In genomic region chr16:68000024-68000423, GRCh38 we compare ENCODE assay signal across 10 cellular contexts. TPM values are rescaled to one million over a fixed set of nuclear protein-coding genes. Genes with fewer than 3 reads are reported as not detected.
DNase-seq lines count a peak whose midpoint lies in the region; FAIRE-seq and TF ChIP-seq lines count a peak whose summit lies in the region.
"Had no signal": no experiment of that assay in that cellular context is flagged by ENCODE, and none has a peak within 500 bp of the region (broad histone marks: within the 10 kb centered on the region; RNA-seq: fewer than 3 reads in every experiment).

No MANE protein-coding gene starts in this region.

- H3K56ac ChIP-seq in H1 (replicated peaks; ENCODE audit: insufficient read length, low read depth, low read length): no peak overlapping the region

- H3K36me3 ChIP-seq in OCI-LY1 (ENCODE audit: insufficient read depth, low read length) (no peaks in the 10 kb centered on the region), H1 (ENCODE audit: control insufficient read depth in 2 of 4, insufficient read depth in 4 of 4, low read length in 3 of 4) (no peaks in the 10 kb centered on the region), osteoblast (ENCODE audit: insufficient read depth, low read length) (no peaks in the 10 kb centered on the region)

- H3K4me2 ChIP-seq in OCI-LY1 (ENCODE audit: low read length) (peak overlapping the region; percentile 51), H1 (ENCODE audit: insufficient read depth in 1 of 2, low read depth in 2 of 2, low read length in 2 of 2) (no peak overlapping the region), osteoblast (ENCODE audit: insufficient read depth, low read length) (no peak overlapping the region)

- H3F3A ChIP-seq in OCI-LY1 (ENCODE audit: insufficient read depth, low read length): no peaks in the 10 kb centered on the region

- no peak overlapping the region for H2BK20ac ChIP-seq in H1 (ENCODE audit: low read length)

- H2BK12ac ChIP-seq in H1 (ENCODE audit: low read depth, low read length): no peak overlapping the region

- no peak for FAIRE-seq in H1 (lab: Jason Lieb, UNC)

- H4K20me1 ChIP-seq in OCI-LY1 (ENCODE audit: insufficient read depth, low read length) (no peaks in the 10 kb centered on the region), H1 (replicated peaks in 1 of 2; ENCODE audit: control insufficient read depth in 1 of 2, insufficient read depth in 2 of 2, low read length in 2 of 2) (no peaks in the 10 kb centered on the region), osteoblast (ENCODE audit: insufficient read depth, low read length) (no peaks in the 10 kb centered on the region)

- no peak overlapping the region for H3K4ac ChIP-seq in H1 (replicated peaks; ENCODE audit: insufficient read length, low read depth, low read length)

- no peak for TF ChIP-seq EP300 in H1 (IDR thresholded peaks at IDR 0.05; ENCODE audit: borderline replicate concordance in 1 of 2, low read depth in 2 of 2, low read length in 2 of 2)

- no peak overlapping the region for H3K27ac Mint-ChIP-seq in nephron progenitor cell
- H3K27ac Mint-ChIP-seq: progenitor cell of endocrine pancreas had no signal

- H3K4me1 ChIP-seq in OCI-LY1 (ENCODE audit: insufficient read depth, low read length, severe bottlenecking) (peaks cover 21% of the 10 kb centered on the region), H1 (replicated peaks in 1 of 4; ENCODE audit: control insufficient read depth in 3 of 4, insufficient read depth in 4 of 4, low read length in 3 of 4) (no peaks in the 10 kb centered on the region), osteoblast (ENCODE audit: insufficient read depth, low read length) (peaks cover 7% of the 10 kb centered on the region)

- H3K9ac ChIP-seq in OCI-LY1 (ENCODE audit: low read length) (peak overlapping the region; percentile 49; the same call in 1 of the 2 replicates), H1 (replicated peaks in 1 of 4; ENCODE audit: extremely low read depth in 1 of 4, low read depth in 3 of 4, low read length in 3 of 4) (no peak overlapping the region)

- peak overlapping the region; percentile 26 for H3K4me3 ChIP-seq in GM12865 (ENCODE audit: low read depth, low read length)
- H3K4me3 ChIP-seq in OCI-LY1 (ENCODE audit: low read depth, low read length, poor library complexity, severe bottlenecking): peak overlapping the region; percentile 41
- H3K4me3 ChIP-seq in H1 (ENCODE audit: extremely low read depth in 1 of 4, insufficient read depth in 2 of 4, low read depth in 3 of 4, low read length in 4 of 4): no peak overlapping the region
- H3K4me3 ChIP-seq in osteoblast (ENCODE audit: insufficient read depth, low read length): no peak overlapping the region

- no peak overlapping the region for H3K23ac ChIP-seq in H1 (ENCODE audit: insufficient read length)

- H2AFZ ChIP-seq in OCI-LY1 (ENCODE audit: low read length) (peak overlapping the region; percentile 80; the same call in 1 of the 2 replicates), H1 (ENCODE audit: low read length) (no peak overlapping the region), osteoblast (ENCODE audit: low read length) (no peak overlapping the region)

- peaks cover 7% of the 10 kb centered on the region for H3K27me3 Mint-ChIP-seq in nephron progenitor cell (ENCODE audit: low read depth, poor library complexity)
- H3K27me3 Mint-ChIP-seq: progenitor cell of endocrine pancreas had no signal

- peaks cover 3% of the 10 kb centered on the region for H3K9me3 Mint-ChIP-seq in nephron progenitor cell

- H2AK5ac ChIP-seq in H1 (ENCODE audit: low read depth, low read length): no peak overlapping the region

- H2BK5ac ChIP-seq in H1 (ENCODE audit: low read depth, low read length): no peak overlapping the region

- no peaks in the 10 kb centered on the region for H3K9me2 ChIP-seq in OCI-LY1 (ENCODE audit: low read depth, low read length)

- H3K4me1 Mint-ChIP-seq in nephron progenitor cell: peaks cover 22% of the 10 kb centered on the region

- no peaks in the 10 kb centered on the region for H3K23me2 ChIP-seq in H1 (ENCODE audit: low read depth, low read length)

- H3K27ac ChIP-seq in OCI-LY1 (ENCODE audit: low read depth, low read length, poor library complexity, severe bottlenecking): peak overlapping the region; percentile 86
- H3K27ac ChIP-seq in H1 (ENCODE audit: low read depth, low read length): no peak overlapping the region
- no peak overlapping the region for H3K27ac ChIP-seq in osteoblast (ENCODE audit: low read depth, low read length)

- no peak overlapping the region for H4K5ac ChIP-seq in H1 (ENCODE audit: insufficient read length, low read depth, low read length)

- H3K27me3 ChIP-seq in OCI-LY1 (ENCODE audit: insufficient read depth, low read length) (no peaks in the 10 kb centered on the region), H1 (replicated peaks in 1 of 4; ENCODE audit: control insufficient read depth in 3 of 4, extremely low read depth in 1 of 4, insufficient read depth in 3 of 4, low read length in 3 of 4) (no peaks in the 10 kb centered on the region), osteoblast (ENCODE audit: insufficient read depth, low read length) (no peaks in the 10 kb centered on the region)

- POLR2A ChIA-PET in H1 (lab: Charles Lee; ENCODE audit: partially characterized antibody): no interaction called here

- H3K79me2 ChIP-seq in OCI-LY1 (ENCODE audit: insufficient read depth, low read length) (no peaks in the 10 kb centered on the region), H1 (ENCODE audit: control insufficient read depth in 1 of 2, insufficient read depth in 2 of 2, low read length in 2 of 2) (no peaks in the 10 kb centered on the region), osteoblast (ENCODE audit: insufficient read depth, low read length) (no peaks in the 10 kb centered on the region)

- H4K91ac ChIP-seq in H1 (replicated peaks; ENCODE audit: insufficient read length, low read length): no peak overlapping the region

- no peak overlapping the region for H3K14ac ChIP-seq in H1 (ENCODE audit: insufficient read length)

- no peaks in the 10 kb centered on the region; the same call in 1 of the 2 replicates for H3K79me1 ChIP-seq in H1 (ENCODE audit: low read depth, low read length)

- H3K18ac ChIP-seq in H1 (ENCODE audit: extremely low read depth, low read length): no peak overlapping the region

- H2BK120ac ChIP-seq in H1 (replicated peaks; ENCODE audit: low read depth, low read length): no peak overlapping the region

- H2BK15ac ChIP-seq in H1 (ENCODE audit: low read length): 0 out of 2 replicates have a peak overlapping the region, but pooled peaks have one; percentile 88

- no peak overlapping the region for H3K4me3 Mint-ChIP-seq in nephron progenitor cell

- no peaks in the 10 kb centered on the region for H3K36me3 Mint-ChIP-seq in nephron progenitor cell (ENCODE audit: low read depth)

- H4K8ac ChIP-seq in H1 (ENCODE audit: extremely low read depth, insufficient read depth, low read length): no peak overlapping the region

- CTCF ChIA-PET in H1 (lab: Charles Lee; ENCODE audit: partially characterized antibody): interaction anchor here (2.0 kb wide), 1 partner anchor 19 kb away, joined by 9 read pairs; the partner anchor contains the start of gene DPEP3

- no peak for TF ChIP-seq RAD21 in H1 (IDR thresholded peaks at IDR 0.05 in 1 of 2, conservative IDR thresholded peaks at IDR 0.05 in 1 of 2; ENCODE audit: low read depth in 2 of 2, low read length in 2 of 2)

- 75% methylated on average over 3 of the region's 3 CpGs; no CpG with 5 or more reads in 1 of the 2 experiments for WGBS in H1 (ENCODE audit: extremely low coverage in 1 of 2, insufficient coverage in 1 of 2, insufficient read length in 1 of 2, insufficient replicate concordance in 2 of 2, low coverage in 1 of 2, low lambda C conversion rate in 2 of 2, missing lambda C conversion rate in 1 of 2), 2 experiments

- TF ChIP-seq CTCF in GM12865 (IDR thresholded peaks at IDR 0.05; ENCODE audit: insufficient read depth, low read depth, low read length, missing control alignments) (no peak), OCI-LY1 (IDR thresholded peaks at IDR 0.05; ENCODE audit: low read length) (no peak), H1 (IDR thresholded peaks at IDR 0.05; ENCODE audit: control extremely low read depth in 1 of 3, insufficient read depth in 1 of 3, low read depth in 1 of 3, low read length in 3 of 3) (no peak), osteoblast (IDR thresholded peaks at IDR 0.05; ENCODE audit: extremely low read depth, low read depth, low read length) (no peak), nephron progenitor cell (IDR thresholded peaks at IDR 0.05) (no peak)

- H3K9me3 ChIP-seq in OCI-LY1 (ENCODE audit: low read length) (no peaks in the 10 kb centered on the region), H1 (ENCODE audit: insufficient read depth in 2 of 2, low read depth in 1 of 2, low read length in 1 of 2) (no peaks in the 10 kb centered on the region), osteoblast (ENCODE audit: low read depth, low read length) (no peaks in the 10 kb centered on the region)

- TF ChIP-seq POLR2A in H1 (IDR thresholded peaks at IDR 0.05; ENCODE audit: control extremely low read depth in 1 of 2, low read depth in 2 of 2, low read length in 2 of 2): no peak

- no peak for DNase-seq in GM12865 (ENCODE audit: low read depth)
- DNase-seq in H1 (ENCODE audit: low read depth in 1 of 2, low spot score in 2 of 2): no peak
- peak; percentile 4 for DNase-seq in osteoblast (ENCODE audit: insufficient read length, low spot score, missing footprints)
- DNase-seq in nephron progenitor cell: no peak
- no peak for DNase-seq in NCI-H526 (lab: John Stamatoyannopoulos, UW)
- no peak for DNase-seq in HK-2 (ENCODE audit: unreplicated experiment)
- DNase-seq in activated CD4-positive, alpha-beta T cell treated with anti-CD3 and anti-CD28 coated beads, Interleukin-2, amount 50 U/mL, for 48 hours: no peak

RNA-seq across cellular contexts. Expression of gene DPEP2, which starts 0.7 kb away (rescaled TPM):
- not detected in 2 replicates for total RNA-seq in H1 (2021; fragmentation: NEBNext Ultra II Directional; extraction: Animal tissue kit (Norgen Biotek cat#: 25700))
- polyA plus RNA-seq in H1 (2011; rRNA removed): 0.05 TPM in 1 of 2 replicates, not detected in the other
- polyA plus RNA-seq in H1 (2011; cell fraction: cytosol; rRNA removed): not detected
- 0.11 TPM for polyA plus RNA-seq in H1 (2011; cell fraction: nucleus; rRNA removed)
- not detected in 4 replicates for polyA plus RNA-seq in H1 (2012, experiment 1 of 2)
- polyA plus RNA-seq in H1 (2012, experiment 2 of 2): not detected
- polyA plus RNA-seq in H1 (2013, experiment 1 of 2): not detected
- polyA plus RNA-seq in H1 (2013, experiment 2 of 2): not detected
- not detected in 2 replicates for polyA minus RNA-seq in H1 (2011; rRNA and poly(A)+ RNA removed)
- polyA minus RNA-seq in H1 (2011; cell fraction: cytosol; rRNA and poly(A)+ RNA removed): not detected
- polyA minus RNA-seq in H1 (2011; cell fraction: nucleus; rRNA and poly(A)+ RNA removed): not detected
- not detected in 2 replicates for total RNA-seq in osteoblast
- total RNA-seq: LHCN-M2, progenitor cell of endocrine pancreas had no signal

RNA-seq across cellular contexts. Expression of gene DPEP2NB, which starts 15.7 kb away (rescaled TPM):
- not detected in 2 replicates for total RNA-seq in H1 (2021; fragmentation: NEBNext Ultra II Directional; extraction: Animal tissue kit (Norgen Biotek cat#: 25700))
- not detected in 2 replicates for polyA plus RNA-seq in H1 (2011; rRNA removed)
- polyA plus RNA-seq in H1 (2011; cell fraction: cytosol; rRNA removed): not detected
- not detected for polyA plus RNA-seq in H1 (2011; cell fraction: nucleus; rRNA removed)
- polyA plus RNA-seq in H1 (2012, experiment 1 of 2): not detected in 4 replicates
- not detected for polyA plus RNA-seq in H1 (2012, experiment 2 of 2)
- not detected for polyA plus RNA-seq in H1 (2013, experiment 1 of 2)
- polyA plus RNA-seq in H1 (2013, experiment 2 of 2): not detected
- 0.20 TPM in 1 of 2 replicates, not detected in the other for polyA minus RNA-seq in H1 (2011; rRNA and poly(A)+ RNA removed)
- not detected for polyA minus RNA-seq in H1 (2011; cell fraction: cytosol; rRNA and poly(A)+ RNA removed)
- polyA minus RNA-seq in H1 (2011; cell fraction: nucleus; rRNA and poly(A)+ RNA removed): not detected
- not detected in 2 replicates for total RNA-seq in osteoblast
- total RNA-seq: LHCN-M2, progenitor cell of endocrine pancreas had no signal

RNA-seq across cellular contexts. Expression of gene DPEP3, which starts 19.7 kb away (rescaled TPM):
- total RNA-seq in H1 (2021; fragmentation: NEBNext Ultra II Directional; extraction: Animal tissue kit (Norgen Biotek cat#: 25700)): 9.9 and 10.6 TPM in 2 replicates
- 6.5 and 12.7 TPM in 2 replicates for polyA plus RNA-seq in H1 (2011; rRNA removed)
- 5.6 TPM for polyA plus RNA-seq in H1 (2011; cell fraction: cytosol; rRNA removed)
- polyA plus RNA-seq in H1 (2011; cell fraction: nucleus; rRNA removed): 14.0 TPM
- 5.9 to 9.4 TPM (median 8.9 TPM) in 4 replicates for polyA plus RNA-seq in H1 (2012, experiment 1 of 2)
- polyA plus RNA-seq in H1 (2012, experiment 2 of 2): 11.5 TPM
- 12.1 TPM for polyA plus RNA-seq in H1 (2013, experiment 1 of 2)
- 10.7 TPM for polyA plus RNA-seq in H1 (2013, experiment 2 of 2)
- polyA minus RNA-seq in H1 (2011; rRNA and poly(A)+ RNA removed): 2.9 and 5.2 TPM in 2 replicates
- 3.7 TPM for polyA minus RNA-seq in H1 (2011; cell fraction: cytosol; rRNA and poly(A)+ RNA removed)
- 3.0 TPM for polyA minus RNA-seq in H1 (2011; cell fraction: nucleus; rRNA and poly(A)+ RNA removed)
- total RNA-seq in osteoblast: not detected in 2 replicates
- total RNA-seq: LHCN-M2, progenitor cell of endocrine pancreas had no signal

RNA-seq across cellular contexts. Expression of gene DDX28, which starts 23.0 kb away (rescaled TPM):
- 16.8 and 17.2 TPM in 2 replicates for total RNA-seq in H1 (2021; fragmentation: NEBNext Ultra II Directional; extraction: Animal tissue kit (Norgen Biotek cat#: 25700))
- 28.1 and 30.3 TPM in 2 replicates for polyA plus RNA-seq in H1 (2011; rRNA removed)
- 27.4 TPM for polyA plus RNA-seq in H1 (2011; cell fraction: cytosol; rRNA removed)
- polyA plus RNA-seq in H1 (2011; cell fraction: nucleus; rRNA removed): 25.0 TPM
- polyA plus RNA-seq in H1 (2012, experiment 1 of 2): 13.7 to 19.1 TPM (median 17.3 TPM) in 4 replicates
- polyA plus RNA-seq in H1 (2012, experiment 2 of 2): 21.1 TPM
- polyA plus RNA-seq in H1 (2013, experiment 1 of 2): 12.0 TPM
- polyA plus RNA-seq in H1 (2013, experiment 2 of 2): 10.7 TPM
- polyA minus RNA-seq in H1 (2011; rRNA and poly(A)+ RNA removed): 24.2 and 24.9 TPM in 2 replicates
- 13.0 TPM for polyA minus RNA-seq in H1 (2011; cell fraction: cytosol; rRNA and poly(A)+ RNA removed)
- polyA minus RNA-seq in H1 (2011; cell fraction: nucleus; rRNA and poly(A)+ RNA removed): 34.5 TPM
- 10.5 and 12.4 TPM in 2 replicates for total RNA-seq in osteoblast

RNA-seq across cellular contexts. Expression of gene DUS2, which starts 23.1 kb away (rescaled TPM):
- total RNA-seq in H1 (2021; fragmentation: NEBNext Ultra II Directional; extraction: Animal tissue kit (Norgen Biotek cat#: 25700)): 24.5 and 27.0 TPM in 2 replicates
- 17.2 and 20.9 TPM in 2 replicates for polyA plus RNA-seq in H1 (2011; rRNA removed)
- polyA plus RNA-seq in H1 (2011; cell fraction: cytosol; rRNA removed): 22.2 TPM
- polyA plus RNA-seq in H1 (2011; cell fraction: nucleus; rRNA removed): 35.4 TPM
- polyA plus RNA-seq in H1 (2012, experiment 1 of 2): 15.5 to 20.7 TPM (median 20.4 TPM) in 4 replicates
- polyA plus RNA-seq in H1 (2012, experiment 2 of 2): 12.7 TPM
- polyA plus RNA-seq in H1 (2013, experiment 1 of 2): 12.3 TPM
- polyA plus RNA-seq in H1 (2013, experiment 2 of 2): 10.4 TPM
- 24.0 and 31.2 TPM in 2 replicates for polyA minus RNA-seq in H1 (2011; rRNA and poly(A)+ RNA removed)
- 17.2 TPM for polyA minus RNA-seq in H1 (2011; cell fraction: cytosol; rRNA and poly(A)+ RNA removed)
- polyA minus RNA-seq in H1 (2011; cell fraction: nucleus; rRNA and poly(A)+ RNA removed): 27.8 TPM
- total RNA-seq in osteoblast: 8.7 and 8.8 TPM in 2 replicates

Comparison
In these comparisons a context has a peak if more than half of its experiments do, and no peak if none do; other contexts are left out.
1. H3K4me3 ChIP-seq: peak in GM12865 (single experiment) and OCI-LY1 (single experiment); none in H1 (0 of 4) and osteoblast (single experiment).
2. RNA of gene DPEP3, which starts 19.7 kb away (total RNA-seq): 9.9 to 10.6 TPM in H1; not detected in osteoblast; every median in the first group is over 10 times any median in the second.